Comparison of ENCODE assay signal across 1 cellular context in genomic region chr13:28358673-28359072, GRCh38.
TF ChIP-seq lines count a peak whose summit lies in the region.

No MANE protein-coding gene starts in this region.

TF ChIP-seq in GM23338, 12 proteins besides CTCF, POLR2A, EP300 and RAD21 (continued from another document):
- TF ChIP-seq REST (IDR thresholded peaks at IDR 0.05; ENCODE audit: unreplicated experiment) (no peak), ZNF462 (CRISPR knock-in tag; IDR thresholded peaks at IDR 0.05) (no peak), JUNB (IDR thresholded peaks at IDR 0.05; ENCODE audit: unreplicated experiment) (no peak), POLR2AphosphoS5 (IDR thresholded peaks at IDR 0.05; ENCODE audit: low read depth) (no peak), CREB1 (CRISPR knock-in tag; IDR thresholded peaks at IDR 0.05; ENCODE audit: low read depth) (no peak), EZH2 (IDR thresholded peaks at IDR 0.05; ENCODE audit: low read depth, unreplicated experiment) (no peak), EZH2phosphoT487 (IDR thresholded peaks at IDR 0.05; ENCODE audit: unreplicated experiment) (no peak), STAT1 (IDR thresholded peaks at IDR 0.05; ENCODE audit: unreplicated experiment) (no peak)
